ENCODE assay signal across 8 cellular contexts in genomic region chr3:193605876-193606275, GRCh38. TPM values are rescaled to one million over a fixed set of nuclear protein-coding genes. Genes with fewer than 3 reads are reported as not detected.
DNase-seq lines count a peak whose midpoint lies in the region; ATAC-seq, FAIRE-seq and TF ChIP-seq lines count a peak whose summit lies in the region.

No MANE protein-coding gene starts in this region.

- H3K27ac ChIP-seq in A549 (no peak overlapping the region), neuronal stem cell (replicated peaks; ENCODE audit: low read length) (no peak overlapping the region)

- H3K27me3 ChIP-seq in neuronal stem cell (ENCODE audit: control insufficient read depth in 3 of 3, insufficient read depth in 3 of 3, low read depth in 1 of 3, low read length in 3 of 3) = no peaks in the 10 kb centered on the region

- H2BK12ac ChIP-seq in neuronal stem cell (ENCODE audit: low read length) = no peak overlapping the region

- TF ChIP-seq POLR2A in A549 (IDR thresholded peaks at IDR 0.05; ENCODE audit: low read length) = no peak

- no peak overlapping the region for H2BK5ac ChIP-seq in neuronal stem cell (ENCODE audit: low read length)

- peaks cover 0 to 27% of the 10 kb centered on the region in 2 donors for H3K36me3 ChIP-seq in neuronal stem cell (replicated peaks in 1 of 2; ENCODE audit: control insufficient read depth in 2 of 2, insufficient read depth in 2 of 2, low read length in 2 of 2)

- no peak overlapping the region for H3K4ac ChIP-seq in neuronal stem cell (ENCODE audit: low read length)

- DNase-seq in A549 (ENCODE audit: low read depth in 1 of 2, low spot score in 1 of 2) (peak; percentile 44 to 71), NCI-H748 (lab: John Stamatoyannopoulos, UW; ENCODE audit: unreplicated experiment) (peak; percentile 60), fibroblast of pulmonary artery (ENCODE audit: low read depth) (peak; percentile 85), neuronal stem cell (ENCODE audit: low spot score) (peak; percentile 36)
- peak; percentile 60 for DNase-seq in activated CD8-positive, alpha-beta memory T cell treated with anti-CD3 and anti-CD28 coated beads for 24 hours

- H3K4me3 ChIP-seq in A549 = no peak overlapping the region
- no peak overlapping the region for H3K4me3 ChIP-seq in fibroblast of pulmonary artery (replicated peaks; ENCODE audit: low read depth, low read length)
- no peak overlapping the region for H3K4me3 ChIP-seq in neuronal stem cell (ENCODE audit: low read length in 2 of 2)

- TF ChIP-seq CTCF in A549 (IDR thresholded peaks at IDR 0.05) (peak; percentile 69), GM12873 (IDR thresholded peaks at IDR 0.05; ENCODE audit: insufficient read depth, low read depth, low read length, missing control alignments) (peak; percentile 80), fibroblast of pulmonary artery (IDR thresholded peaks at IDR 0.05; ENCODE audit: low read length, missing control alignments) (peak; percentile 91)

- no peak overlapping the region for H3K23ac ChIP-seq in neuronal stem cell (ENCODE audit: low read depth, low read length, poor library complexity)

- 17% methylated on average over 2 of the region's 2 CpGs for WGBS in A549 (ENCODE audit: missing lambda C conversion rate)
- no CpG with 5 or more reads among the region's 2 CpGs for WGBS in neuronal stem cell (ENCODE audit: extremely low coverage in 2 of 2, insufficient read length in 2 of 2, insufficient replicate concordance in 1 of 2), 2 donors

- no peak overlapping the region for H2BK15ac ChIP-seq in neuronal stem cell (ENCODE audit: low read length)

- no peak for TF ChIP-seq RAD21 in A549 (conservative IDR thresholded peaks at IDR 0.05 in 1 of 2, IDR thresholded peaks at IDR 0.05 in 1 of 2)

- H3K79me1 ChIP-seq in neuronal stem cell (ENCODE audit: low read depth, low read length) = peaks cover 2% of the 10 kb centered on the region

- no peak overlapping the region for H3K4me2 ChIP-seq in A549
- no peak overlapping the region for H3K4me2 ChIP-seq in neuronal stem cell (ENCODE audit: insufficient read depth, low read length, poor library complexity, severe bottlenecking)

- no peak for TF ChIP-seq EP300 in A549 (IDR thresholded peaks at IDR 0.05)

- no peak overlapping the region for H2AK5ac ChIP-seq in neuronal stem cell (ENCODE audit: low read depth, low read length)

- no peak overlapping the region for H4K91ac ChIP-seq in neuronal stem cell (ENCODE audit: low read depth, low read length, poor library complexity)

- H3K18ac ChIP-seq in neuronal stem cell (ENCODE audit: low read length) = no peak overlapping the region

- no peak overlapping the region for H3K9ac ChIP-seq in neuronal stem cell (ENCODE audit: low read depth, low read length, poor library complexity)

- ATAC-seq in A549 (peak; percentile 89 to 96), HG03103 (IDR thresholded peaks at IDR 0.05; ENCODE audit: low read depth, unreplicated experiment) (peak; percentile 54), HG02970 (IDR thresholded peaks at IDR 0.05; ENCODE audit: low FRiP score, unreplicated experiment) (no peak)

- H3K14ac ChIP-seq in neuronal stem cell (ENCODE audit: low read length) = no peak overlapping the region

- CTCF ChIA-PET in A549 (lab: Yijun Ruan, JAX) = interaction anchor here (0.6 kb wide), 1 partner anchor 621 kb away, joined by 3 read pairs; no protein-coding TSS in a partner anchor

- no peak overlapping the region for H4K8ac ChIP-seq in neuronal stem cell (ENCODE audit: low read depth, low read length)

- no peak overlapping the region for H2AFZ ChIP-seq in neuronal stem cell (ENCODE audit: low read length)

- H3K9me3 ChIP-seq in A549 = no peaks in the 10 kb centered on the region; the same call in 2 of the 3 replicates
- no peaks in the 10 kb centered on the region for H3K9me3 ChIP-seq in neuronal stem cell (replicated peaks in 1 of 2; ENCODE audit: control insufficient read depth in 2 of 2, insufficient read depth in 1 of 2, low read depth in 1 of 2, low read length in 2 of 2)

- no peak overlapping the region for H2BK120ac ChIP-seq in neuronal stem cell (ENCODE audit: low read depth, low read length)

- FAIRE-seq in A549 (lab: Jason Lieb, UNC) = no peak

- POLR2A ChIA-PET in A549 (lab: Yijun Ruan, JAX) = no interaction called here

- H3K4me1 ChIP-seq in A549 (no peaks in the 10 kb centered on the region), neuronal stem cell (ENCODE audit: control insufficient read depth in 2 of 2, insufficient read depth in 1 of 2, low read depth in 1 of 2, low read length in 2 of 2) (no peaks in the 10 kb centered on the region)

TF ChIP-seq in A549, 52 proteins besides CTCF, POLR2A, EP300 and RAD21:
- TF ChIP-seq, protein P1, sequence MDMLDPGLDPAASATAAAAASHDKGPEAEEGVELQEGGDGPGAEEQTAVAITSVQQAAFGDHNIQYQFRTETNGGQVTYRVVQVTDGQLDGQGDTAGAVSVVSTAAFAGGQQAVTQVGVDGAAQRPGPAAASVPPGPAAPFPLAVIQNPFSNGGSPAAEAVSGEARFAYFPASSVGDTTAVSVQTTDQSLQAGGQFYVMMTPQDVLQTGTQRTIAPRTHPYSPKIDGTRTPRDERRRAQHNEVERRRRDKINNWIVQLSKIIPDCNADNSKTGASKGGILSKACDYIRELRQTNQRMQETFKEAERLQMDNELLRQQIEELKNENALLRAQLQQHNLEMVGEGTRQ (IDR thresholded peaks at IDR 0.05) = no peak
- TF ChIP-seq CBX2 (IDR thresholded peaks at IDR 0.05; ENCODE audit: borderline replicate concordance, low read depth) = no peak
- no peak for TF ChIP-seq EHMT2 (IDR thresholded peaks at IDR 0.05; ENCODE audit: low read depth)
- TF ChIP-seq RFX5 (IDR thresholded peaks at IDR 0.05) = no peak
- no peak for TF ChIP-seq RCOR1 (IDR thresholded peaks at IDR 0.05; ENCODE audit: low read depth, low read length)
- TF ChIP-seq ZC3H11A (IDR thresholded peaks at IDR 0.05) = no peak
- no peak for TF ChIP-seq JUN (IDR thresholded peaks at IDR 0.05)
- TF ChIP-seq ZFP36 (IDR thresholded peaks at IDR 0.05; ENCODE audit: borderline replicate concordance, partially characterized antibody) = no peak
- no peak for TF ChIP-seq HOXB13 (CRISPR knock-in tag; IDR thresholded peaks at IDR 0.05; ENCODE audit: low read depth)
- no peak for TF ChIP-seq FOXS1 (CRISPR knock-in tag; IDR thresholded peaks at IDR 0.05)
- TF ChIP-seq PHF8 (IDR thresholded peaks at IDR 0.05; ENCODE audit: borderline replicate concordance, low read depth) = no peak
- TF ChIP-seq BHLHE40 (IDR thresholded peaks at IDR 0.05; ENCODE audit: low read depth, low read length) = no peak
- TF ChIP-seq HDAC2 (IDR thresholded peaks at IDR 0.05) = no peak
- no peak for TF ChIP-seq MAX (IDR thresholded peaks at IDR 0.05)
- TF ChIP-seq NR3C1 (IDR thresholded peaks at IDR 0.05) = no peak

RNA-seq across cellular contexts. Expression of gene OPA1, which starts 12.9 kb away (rescaled TPM):
- polyA plus RNA-seq in A549 (2011; rRNA removed) (50.4 and 54.4 TPM in 2 replicates), A549 (2017; fragmentation: RNase III; extraction: RNeasy Plus Mini Kit Qiagen cat#74134 plus additional on column Dnase treatment) (29.6 to 36.4 TPM (median 31.7 TPM) in 3 replicates)
- 8.4 and 9.1 TPM in 2 replicates for polyA plus RNA-seq in A549 (2012; cell fraction: cytosol; rRNA removed)
- polyA plus RNA-seq in A549 (2012; cell fraction: nucleus; rRNA removed) = 5.4 and 7.9 TPM in 2 replicates
- polyA minus RNA-seq in A549 (2011; rRNA and poly(A)+ RNA removed) = 46.2 and 54.7 TPM in 2 replicates
- polyA plus RNA-seq in neuronal stem cell (2013, experiment 1 of 2) = 38.4 TPM
- polyA plus RNA-seq in neuronal stem cell (2013, experiment 2 of 2) = 36.2 TPM

RNA-seq across cellular contexts. Expression of gene ATP13A4, which starts 51.2 kb away (rescaled TPM):
- 0.10 and 0.16 TPM in 2 replicates for polyA plus RNA-seq in A549 (2011; rRNA removed)
- polyA plus RNA-seq in A549 (2012; cell fraction: cytosol; rRNA removed) = 0.04 TPM in 1 of 2 replicates, not detected in the other
- polyA plus RNA-seq in A549 (2012; cell fraction: nucleus; rRNA removed) = not detected in 2 replicates
- polyA plus RNA-seq in A549 (2017; fragmentation: RNase III; extraction: RNeasy Plus Mini Kit Qiagen cat#74134 plus additional on column Dnase treatment) = 0.05 to 0.09 TPM in 2 of 3 replicates, not detected in the other
- 0.10 and 0.74 TPM in 2 replicates for polyA minus RNA-seq in A549 (2011; rRNA and poly(A)+ RNA removed)
- 0.14 TPM for polyA plus RNA-seq in neuronal stem cell (2013, experiment 1 of 2)
- polyA plus RNA-seq in neuronal stem cell (2013, experiment 2 of 2) = 0.17 TPM
